1 cellular context compared by ENCODE assay signal in the genomic region with DNA sequence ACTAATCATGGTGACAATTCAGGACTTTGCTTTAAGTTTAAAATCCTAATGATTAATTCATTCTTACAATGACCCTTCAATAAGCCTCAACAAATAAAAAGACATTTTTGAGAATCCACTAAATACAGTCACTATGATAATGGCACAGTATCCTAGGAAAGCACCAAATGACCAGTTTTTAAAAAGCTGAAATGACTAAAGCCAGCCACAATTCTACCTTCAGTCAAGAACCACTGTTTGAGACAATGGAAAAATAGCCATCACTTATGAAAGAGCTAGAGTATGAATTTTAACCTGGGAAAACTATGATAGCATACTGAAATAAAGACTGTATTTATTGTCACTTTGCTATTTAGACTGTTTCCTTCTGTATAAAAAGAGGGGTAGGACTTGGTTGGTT.
A peak's percentile ranks its signal among the peaks of the same experiment; 100 is the strongest.
TF ChIP-seq lines count a peak whose summit lies in the region.

No MANE protein-coding gene starts in this region.

TF ChIP-seq in HepG2, 621 proteins besides CTCF, POLR2A, EP300 and RAD21:
- TF ChIP-seq, protein P1, sequence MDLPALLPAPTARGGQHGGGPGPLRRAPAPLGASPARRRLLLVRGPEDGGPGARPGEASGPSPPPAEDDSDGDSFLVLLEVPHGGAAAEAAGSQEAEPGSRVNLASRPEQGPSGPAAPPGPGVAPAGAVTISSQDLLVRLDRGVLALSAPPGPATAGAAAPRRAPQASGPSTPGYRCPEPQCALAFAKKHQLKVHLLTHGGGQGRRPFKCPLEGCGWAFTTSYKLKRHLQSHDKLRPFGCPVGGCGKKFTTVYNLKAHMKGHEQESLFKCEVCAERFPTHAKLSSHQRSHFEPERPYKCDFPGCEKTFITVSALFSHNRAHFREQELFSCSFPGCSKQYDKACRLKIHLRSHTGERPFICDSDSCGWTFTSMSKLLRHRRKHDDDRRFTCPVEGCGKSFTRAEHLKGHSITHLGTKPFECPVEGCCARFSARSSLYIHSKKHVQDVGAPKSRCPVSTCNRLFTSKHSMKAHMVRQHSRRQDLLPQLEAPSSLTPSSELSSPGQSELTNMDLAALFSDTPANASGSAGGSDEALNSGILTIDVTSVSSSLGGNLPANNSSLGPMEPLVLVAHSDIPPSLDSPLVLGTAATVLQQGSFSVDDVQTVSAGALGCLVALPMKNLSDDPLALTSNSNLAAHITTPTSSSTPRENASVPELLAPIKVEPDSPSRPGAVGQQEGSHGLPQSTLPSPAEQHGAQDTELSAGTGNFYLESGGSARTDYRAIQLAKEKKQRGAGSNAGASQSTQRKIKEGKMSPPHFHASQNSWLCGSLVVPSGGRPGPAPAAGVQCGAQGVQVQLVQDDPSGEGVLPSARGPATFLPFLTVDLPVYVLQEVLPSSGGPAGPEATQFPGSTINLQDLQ (CRISPR knock-in tag; IDR thresholded peaks at IDR 0.05): no peak
- TF ChIP-seq SNAPC2 (CRISPR knock-in tag; IDR thresholded peaks at IDR 0.05) (no peak), ZNF777 (CRISPR knock-in tag; IDR thresholded peaks at IDR 0.05) (0 out of 2 replicates have a peak, but pooled peaks have one; percentile 5)
- TF ChIP-seq, protein P2, sequence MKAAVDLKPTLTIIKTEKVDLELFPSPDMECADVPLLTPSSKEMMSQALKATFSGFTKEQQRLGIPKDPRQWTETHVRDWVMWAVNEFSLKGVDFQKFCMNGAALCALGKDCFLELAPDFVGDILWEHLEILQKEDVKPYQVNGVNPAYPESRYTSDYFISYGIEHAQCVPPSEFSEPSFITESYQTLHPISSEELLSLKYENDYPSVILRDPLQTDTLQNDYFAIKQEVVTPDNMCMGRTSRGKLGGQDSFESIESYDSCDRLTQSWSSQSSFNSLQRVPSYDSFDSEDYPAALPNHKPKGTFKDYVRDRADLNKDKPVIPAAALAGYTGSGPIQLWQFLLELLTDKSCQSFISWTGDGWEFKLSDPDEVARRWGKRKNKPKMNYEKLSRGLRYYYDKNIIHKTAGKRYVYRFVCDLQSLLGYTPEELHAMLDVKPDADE (CRISPR knock-in tag; IDR thresholded peaks at IDR 0.05): no peak
